In the genomic region with DNA sequence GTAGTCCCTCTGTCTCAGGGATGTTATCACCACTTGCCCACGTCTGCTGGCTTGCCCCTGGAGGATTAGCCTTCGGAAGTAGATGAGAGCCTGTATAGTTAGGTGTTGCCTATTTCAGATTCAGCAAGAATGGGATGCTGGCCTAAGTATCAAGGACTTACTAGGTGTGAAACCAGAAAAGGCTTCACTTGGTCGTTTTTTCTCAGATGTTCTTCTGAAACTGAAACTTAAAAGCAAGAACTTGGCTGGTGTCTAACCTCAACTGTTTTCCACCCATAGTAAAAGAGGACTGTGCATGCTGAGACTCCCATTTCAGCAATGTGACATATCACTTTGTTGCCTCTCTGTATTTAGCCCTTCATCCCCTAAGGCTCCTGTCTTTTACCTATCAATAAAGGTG, we compare ENCODE assay signal across 13 cellular contexts.
DNase-seq lines count a peak whose midpoint lies in the region; ATAC-seq and TF ChIP-seq lines count a peak whose summit lies in the region.
"Had no signal": no experiment of that assay in that cellular context is flagged by ENCODE, and none has a peak within 500 bp of the region (broad histone marks: within the 10 kb centered on the region; RNA-seq: fewer than 3 reads in every experiment).

No MANE protein-coding gene starts in this region.

- no peak overlapping the region for H3K4me3 ChIP-seq in Loucy (ENCODE audit: low read length, poor library complexity, severe bottlenecking)
- no peak overlapping the region for H3K4me3 ChIP-seq in prostate gland
- H3K4me3 ChIP-seq: BLaER1, K562 had no signal

- no peak overlapping the region for H3K9ac ChIP-seq in Loucy (ENCODE audit: low read depth, low read length, poor library complexity, severe bottlenecking)
- H3K9ac ChIP-seq: BLaER1 had no signal

- H3K4me1 ChIP-seq in Loucy (ENCODE audit: insufficient read depth, low read length, poor library complexity, severe bottlenecking), result no peaks in the 10 kb centered on the region
- no peaks in the 10 kb centered on the region for H3K4me1 ChIP-seq in prostate gland (replicated peaks)

- H3K27ac ChIP-seq in prostate gland, result no peak overlapping the region
- H3K27ac ChIP-seq: BLaER1, brain microvascular endothelial cell had no signal

- H2AFZ ChIP-seq in Loucy (ENCODE audit: low read length), result peak overlapping the region; percentile 67; the same call in 1 of the 2 replicates

- H3K27me3 ChIP-seq in Loucy (ENCODE audit: insufficient read depth, low read length, poor library complexity, severe bottlenecking), result no peaks in the 10 kb centered on the region
- H3K27me3 ChIP-seq in prostate gland (replicated peaks; ENCODE audit: insufficient read depth), result no peaks in the 10 kb centered on the region
- H3K27me3 ChIP-seq: BLaER1, brain microvascular endothelial cell had no signal

- no peaks in the 10 kb centered on the region for H3K79me2 ChIP-seq in Loucy (ENCODE audit: insufficient read depth, low read length)

- H3F3A ChIP-seq in Loucy (ENCODE audit: low read depth), result no peaks in the 10 kb centered on the region

- H3K9me3 ChIP-seq in Loucy (ENCODE audit: insufficient read depth, low read depth, low read length), result no peaks in the 10 kb centered on the region
- H3K9me3 ChIP-seq in prostate gland, result no peaks in the 10 kb centered on the region
- H3K9me3 ChIP-seq: BLaER1 had no signal

- H3K36me3 ChIP-seq in Loucy (ENCODE audit: insufficient read depth, low read length), result no peaks in the 10 kb centered on the region
- H3K36me3 ChIP-seq in prostate gland, result no peaks in the 10 kb centered on the region
- H3K36me3 ChIP-seq: BLaER1, brain microvascular endothelial cell had no signal

- TF ChIP-seq CTCF in GM13977 (IDR thresholded peaks at IDR 0.05; ENCODE audit: extremely low read depth, insufficient read depth, missing control alignments) (no peak), Loucy (conservative IDR thresholded peaks at IDR 0.05; ENCODE audit: low read length) (no peak), prostate gland (IDR thresholded peaks at IDR 0.05) (no peak)

- ATAC-seq in GM19455 (IDR thresholded peaks at IDR 0.05; ENCODE audit: unreplicated experiment) (peak; percentile 99), HG02943 (IDR thresholded peaks at IDR 0.05; ENCODE audit: low read depth, unreplicated experiment) (peak; percentile 100), left ventricle myocardium superior (no peak)
- ATAC-seq: K562, left colon, T-helper 17 cell had no signal

- H3K9me2 ChIP-seq in Loucy (replicated peaks; ENCODE audit: low read depth, low read length), result no peaks in the 10 kb centered on the region

- in situ Hi-C loops in GM13977 (cut with MboI; ENCODE audit: low pct_unique_long_range_greater_than_20kb, low sequenced_read_pairs, unreplicated experiment), result no loop called here

- H3K4me2 ChIP-seq in Loucy (ENCODE audit: low read depth, low read length, poor library complexity, severe bottlenecking), result peak overlapping the region; percentile 41
- H3K4me2 ChIP-seq: BLaER1 had no signal

- intact Hi-C loops in left ventricle myocardium superior (cut with micrococcal nuclease), result no loop called here
- intact Hi-C loops in prostate gland (cut with DNase I), result no loop called here

- 79% methylated on average over 3 of the region's 3 CpGs for WGBS in prostate gland

- TF ChIP-seq POLR2A in prostate gland (IDR thresholded peaks at IDR 0.05), result no peak

- no peaks in the 10 kb centered on the region for H4K20me1 ChIP-seq in Loucy (ENCODE audit: insufficient read depth, low read length, poor library complexity, severe bottlenecking)
- H4K20me1 ChIP-seq: BLaER1 had no signal

- DNase-seq in GM13977 (ENCODE audit: low spot score) (peak; percentile 45), epidermal melanocyte (ENCODE audit: insufficient read length, low spot score) (no peak), NCI-H2029 (lab: John Stamatoyannopoulos, UW) (no peak), left ventricle myocardium superior (no peak), prostate gland (ENCODE audit: low spot score) (no peak)
- DNase-seq: brain microvascular endothelial cell, left colon, T-helper 17 cell had no signal
